9 cellular contexts compared by ENCODE assay signal in the genomic region with DNA sequence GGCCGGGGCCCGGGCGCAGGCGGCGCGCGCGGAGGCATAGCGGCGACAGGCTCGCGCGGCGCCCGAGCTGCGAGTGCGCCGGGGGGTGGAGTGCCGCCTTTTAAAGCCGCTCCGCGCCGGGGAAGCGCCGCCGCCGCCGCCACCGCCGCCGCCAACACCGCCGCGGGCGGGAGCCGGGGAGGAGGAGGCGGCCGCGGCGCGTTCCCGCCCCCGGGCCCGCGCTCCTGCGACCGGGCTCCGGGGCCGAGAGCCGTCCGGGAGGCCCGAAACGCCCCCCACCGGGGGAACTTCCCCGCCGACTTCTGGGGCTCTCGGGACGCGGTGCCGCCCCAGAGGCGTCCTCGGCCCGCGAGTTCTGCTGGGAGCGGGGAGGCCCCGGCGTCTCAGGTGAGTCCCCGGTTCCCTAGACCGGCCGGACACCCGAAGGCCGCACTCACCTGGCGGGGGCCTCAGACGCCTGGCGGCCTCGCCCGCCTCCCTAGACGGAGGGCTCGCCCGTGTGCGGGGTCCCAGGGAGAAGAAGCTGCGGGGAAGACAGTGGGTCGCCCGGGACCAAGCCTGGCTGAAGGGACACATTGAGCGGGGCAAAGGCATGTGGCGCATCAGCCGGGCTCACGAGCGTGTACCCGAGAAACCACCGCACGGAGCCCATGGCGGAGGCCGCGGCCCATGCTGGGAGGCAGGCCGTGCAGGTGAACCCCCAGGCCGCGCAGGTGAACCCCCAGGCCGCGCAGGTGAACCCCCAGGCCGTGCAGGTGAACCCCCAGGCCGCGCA. TPM values are rescaled to one million over a fixed set of nuclear protein-coding genes. Genes with fewer than 3 reads are reported as not detected.
A peak's percentile ranks its signal among the peaks of the same experiment; 100 is the strongest.
DNase-seq lines count a peak whose midpoint lies in the region; ATAC-seq, FAIRE-seq and TF ChIP-seq lines count a peak whose summit lies in the region.
"Had no signal": no experiment of that assay in that cellular context is flagged by ENCODE, and none has a peak within 500 bp of the region (broad histone marks: within the 10 kb centered on the region; RNA-seq: fewer than 3 reads in every experiment).

TSS of gene PCSK6 (minus strand) at position 75 of the 775 bp plus-strand sequence. CDS start at position 38, 37 bp downstream.

- no peak within 1 kb of the TSS for H3K27ac ChIP-seq in RWPE2 (ENCODE audit: poor library complexity, severe bottlenecking)
- no peak within 1 kb of the TSS for H3K27ac ChIP-seq in pancreas
- H3K27ac ChIP-seq in effector memory CD4-positive, alpha-beta T cell (ENCODE audit: insufficient read depth, low read length, poor library complexity, severe bottlenecking): no peak within 1 kb of the TSS
- H3K27ac ChIP-seq in kidney (ENCODE audit: low read depth in 2 of 2, low read length in 2 of 2): no peak within 1 kb of the TSS
- H3K27ac ChIP-seq: 22Rv1 had no signal

- H3K4me1 ChIP-seq in RWPE2 (ENCODE audit: insufficient read depth, poor library complexity, severe bottlenecking) (peaks cover 2% of the 10 kb centered on the region), pancreas (no peaks in the 10 kb centered on the region), kidney (ENCODE audit: control insufficient read depth in 1 of 2, insufficient read depth in 1 of 2, low read depth in 1 of 2, low read length in 2 of 2) (no peaks in the 10 kb centered on the region)
- peaks cover 2% of the 10 kb centered on the region for H3K4me1 ChIP-seq in effector memory CD4-positive, alpha-beta T cell (ENCODE audit: control insufficient read depth, insufficient read depth, low read length, poor library complexity, severe bottlenecking)

- ATAC-seq in RWPE2 (ENCODE audit: low read depth): peak; percentile 25
- ATAC-seq in Right ventricle myocardium superior (ENCODE audit: poor library complexity): peak; percentile 66
- ATAC-seq in pancreas: peak; percentile 48 to 76 (median 64)

- H3K9ac ChIP-seq in kidney (ENCODE audit: low read length in 2 of 2): no peak within 1 kb of the TSS

- H3K27me3 ChIP-seq in RWPE2 (ENCODE audit: insufficient read depth, poor library complexity, severe bottlenecking) (peaks cover 8% of the 10 kb centered on the region), pancreas (no peaks in the 10 kb centered on the region)
- H3K27me3 ChIP-seq in effector memory CD4-positive, alpha-beta T cell (replicated peaks; ENCODE audit: control insufficient read depth, insufficient read depth, low read length, poor library complexity, severe bottlenecking): peaks cover 35% of the 10 kb centered on the region

- H3K9me3 ChIP-seq in RWPE2 (ENCODE audit: severe bottlenecking) (no peaks in the 10 kb centered on the region), pancreas (no peaks in the 10 kb centered on the region), kidney (ENCODE audit: control insufficient read depth in 1 of 2, low read length in 2 of 2) (no peaks in the 10 kb centered on the region)
- H3K9me3 ChIP-seq in effector memory CD4-positive, alpha-beta T cell (ENCODE audit: control insufficient read depth, low read length): no peaks in the 10 kb centered on the region

- FAIRE-seq in pancreas (lab: Jason Lieb, UNC): no peak
- FAIRE-seq in kidney (lab: Jason Lieb, UNC): no peak

- intact Hi-C loops in Right ventricle myocardium superior (cut with DNase I): loop anchor here (10.0 kb wide), 1 partner anchor 125 kb away; no protein-coding TSS in a partner anchor
- intact Hi-C loops in pancreas (cut with DNase I): no loop called here
- intact Hi-C loops in kidney (cut with DNase I): no loop called here

- TF ChIP-seq CTCF in RWPE2 (IDR thresholded peaks at IDR 0.05; ENCODE audit: poor library complexity, severe bottlenecking): no peak
- no peak for TF ChIP-seq CTCF in pancreas (IDR thresholded peaks at IDR 0.05)
- no peak for TF ChIP-seq CTCF in kidney (IDR thresholded peaks at IDR 0.05; ENCODE audit: borderline replicate concordance, extremely low read depth, insufficient read depth)

- DNase-seq in DMS 273 (lab: John Stamatoyannopoulos, UW; ENCODE audit: unreplicated experiment) (peak; percentile 76), DMS 273 treated with DMSO at 0.1 percent for 48 hours (lab: John Stamatoyannopoulos, UW) (no peak), RWPE2 (ENCODE audit: low spot score) (no peak), Right ventricle myocardium superior (peak; percentile 67), pancreas (peak in 3 of 6 donors; percentile 34 to 79 (median 76)), DMS79 (lab: John Stamatoyannopoulos, UW) (no peak), kidney (no peak)
- DNase-seq in effector memory CD4-positive, alpha-beta T cell: no peak

- H3K4me3 ChIP-seq in RWPE2 (ENCODE audit: severe bottlenecking) (peak within 1 kb of the TSS; percentile 55), pancreas (peak within 1 kb of the TSS in 3 of 4 donors; percentile 7 to 40 (median 27)), kidney (ENCODE audit: low read length in 2 of 2) (no peak within 1 kb of the TSS)
- H3K4me3 ChIP-seq in effector memory CD4-positive, alpha-beta T cell (ENCODE audit: insufficient read depth, low read depth, low read length, poor library complexity, severe bottlenecking): no peak within 1 kb of the TSS

- 26 to 53% methylated on average over 27 to 103 of the region's 103 CpGs for WGBS in pancreas, 2 donors

- H3K36me3 ChIP-seq in RWPE2 (ENCODE audit: low read depth) (no peaks in the 10 kb centered on the region), pancreas (no peaks in the 10 kb centered on the region), kidney (ENCODE audit: control insufficient read depth in 1 of 2, insufficient read depth in 2 of 2, low read length in 2 of 2) (no peaks in the 10 kb centered on the region)
- no peaks in the 10 kb centered on the region for H3K36me3 ChIP-seq in effector memory CD4-positive, alpha-beta T cell (ENCODE audit: control insufficient read depth, insufficient read depth, low read length)

RNA-seq across cellular contexts. Expression of gene PCSK6, which starts in this region (rescaled TPM):
- 34.7 TPM for total RNA-seq in Right ventricle myocardium superior
- 1 to 10 TPM; 1.3 to 4.5 (median 3.2) TPM for total RNA-seq in pancreas
- 1 to 10 TPM in 1 of 2 donors, under 1 TPM in 1; 0.87 to 1.8 TPM for polyA plus RNA-seq in pancreas
- total RNA-seq in kidney: 7.3 TPM
- polyA plus RNA-seq in kidney (ENCODE audit: insufficient read depth, low read depth, low replicate concordance): 3.8 TPM

Comparison
In these comparisons a context has a peak if more than half of its experiments do, and no peak if none do; other contexts are left out.
1. DNase-seq: peak in DMS 273 (single experiment) and Right ventricle myocardium superior (single experiment); none in DMS 273 treated with DMSO at 0.1 percent for 48 hours (single experiment), RWPE2 (single experiment), effector memory CD4-positive, alpha-beta T cell (0 of 3), DMS79 (single experiment) and kidney (single experiment).
2. H3K4me3 ChIP-seq: peak in RWPE2 (single experiment) and pancreas (3 of 4); none in effector memory CD4-positive, alpha-beta T cell (single experiment) and kidney (0 of 2).
3. Peak in every context shown above with its lines, with median percentiles within 50 percentile points of each other: ATAC-seq.